In the genomic region with DNA sequence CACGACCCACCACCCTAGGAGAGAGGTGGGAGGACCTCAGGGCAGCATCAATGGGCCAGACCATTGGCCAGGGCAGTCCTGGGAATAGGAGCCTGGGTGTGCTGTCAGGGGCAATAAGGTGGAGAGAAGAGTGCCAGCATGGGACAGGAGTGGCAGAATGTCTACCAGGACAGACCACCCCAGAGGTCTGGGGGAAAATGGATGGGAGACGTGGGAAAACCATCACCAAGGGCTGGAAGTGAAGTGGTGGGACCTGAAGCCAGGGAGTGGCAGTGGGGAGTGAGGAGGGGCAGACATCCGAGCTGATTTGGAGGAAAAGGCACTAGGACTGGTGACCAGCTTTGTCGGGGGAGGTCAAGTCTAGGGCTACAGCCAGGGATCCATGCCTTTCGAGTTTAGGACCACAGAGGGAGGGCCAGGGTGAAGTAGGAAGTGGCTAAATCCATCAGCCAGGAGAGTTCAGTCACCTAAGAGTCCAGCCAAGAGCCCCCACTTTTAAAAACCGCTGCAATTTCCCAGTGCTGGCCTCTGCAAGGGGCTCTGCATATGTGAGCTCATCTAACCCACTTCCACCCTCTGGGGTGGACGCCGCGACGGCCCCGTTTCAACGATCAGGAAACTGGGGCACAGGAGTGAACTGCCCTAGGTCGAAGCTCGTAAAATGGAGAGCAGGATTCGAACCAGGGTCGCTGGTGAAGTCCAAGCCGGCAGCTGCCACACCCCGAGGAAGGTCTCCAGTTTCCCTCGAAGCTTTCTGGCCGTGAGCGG, we compare ENCODE assay signal across 10 cellular contexts. TPM values are rescaled to one million over a fixed set of nuclear protein-coding genes. Genes with fewer than 3 reads are reported as not detected.
A peak's percentile ranks its signal among the peaks of the same experiment; 100 is the strongest.
DNase-seq lines count a peak whose midpoint lies in the region; ATAC-seq, FAIRE-seq and TF ChIP-seq lines count a peak whose summit lies in the region.
"Had no signal": no experiment of that assay in that cellular context is flagged by ENCODE, and none has a peak within 500 bp of the region (broad histone marks: within the 10 kb centered on the region; RNA-seq: fewer than 3 reads in every experiment).

No MANE protein-coding gene starts in this region.

- no peak for TF ChIP-seq CTCF in activated B cell treated with CpG ODN at 0.5 μM for 24 hours (IDR thresholded peaks at IDR 0.05)
- no peak for TF ChIP-seq CTCF in prostate gland (IDR thresholded peaks at IDR 0.05)

- no peak for ATAC-seq in activated B cell treated with CpG ODN at 0.5 μM for 24 hours (ENCODE audit: low read depth)
- ATAC-seq in HG03521 (IDR thresholded peaks at IDR 0.05; ENCODE audit: unreplicated experiment), result no peak
- ATAC-seq in HG03442 (IDR thresholded peaks at IDR 0.05; ENCODE audit: unreplicated experiment), result no peak

- H3K4me3 ChIP-seq in prostate gland, result peak overlapping the region; percentile 60 to 61

- H3K27ac Mint-ChIP-seq in activated B cell treated with CpG ODN at 0.5 μM for 24 hours, result no peak overlapping the region

- H3K27me3 ChIP-seq in prostate gland (replicated peaks; ENCODE audit: insufficient read depth), result no peaks in the 10 kb centered on the region

- POLR2A ChIA-PET in activated B cell treated with CpG ODN at 0.5 μM for 24 hours (lab: Charles Lee), result interaction anchor here (0.6 kb wide), 1 partner anchor 1133 kb away, joined by 3 read pairs; no protein-coding TSS in a partner anchor

- DNase-seq in ELR (ENCODE audit: low read depth) (peak; percentile 17), activated B cell treated with CpG ODN at 0.5 μM for 24 hours (no peak), glomerular visceral epithelial cell (ENCODE audit: extremely low spot score) (peak; percentile 13), prostate gland (ENCODE audit: low spot score) (no peak), 8988T (no peak), RCC 7860 (ENCODE audit: low spot score) (no peak)
- DNase-seq: activated CD4-positive, CD25-positive, alpha-beta regulatory T cell; KG1 had no signal

- no peak for TF ChIP-seq POLR2A in prostate gland (IDR thresholded peaks at IDR 0.05)

- H3K9me3 ChIP-seq in prostate gland, result no peaks in the 10 kb centered on the region

- peaks cover 4% of the 10 kb centered on the region for H3K4me1 ChIP-seq in prostate gland (replicated peaks)

- H3K27ac ChIP-seq in prostate gland, result peak overlapping the region; percentile 78 to 83

- peak overlapping the region; percentile 35 for H3K4me3 Mint-ChIP-seq in activated B cell treated with CpG ODN at 0.5 μM for 24 hours

- 19% methylated on average over 21 of the region's 21 CpGs for WGBS in prostate gland

- CTCF ChIA-PET in activated B cell treated with CpG ODN at 0.5 μM for 24 hours (lab: Charles Lee), result no interaction called here

- intact Hi-C loops in activated B cell treated with CpG ODN at 0.5 μM for 24 hours (cut with micrococcal nuclease) (no loop called here), prostate gland (cut with DNase I) (no loop called here)

- H3K4me1 Mint-ChIP-seq in activated B cell treated with CpG ODN at 0.5 μM for 24 hours, result peaks cover 22% of the 10 kb centered on the region

- H3K9me3 Mint-ChIP-seq in activated B cell treated with CpG ODN at 0.5 μM for 24 hours, result no peaks in the 10 kb centered on the region

- H3K27me3 Mint-ChIP-seq in activated B cell treated with CpG ODN at 0.5 μM for 24 hours, result peaks cover 34% of the 10 kb centered on the region

- no peaks in the 10 kb centered on the region for H3K36me3 Mint-ChIP-seq in activated B cell treated with CpG ODN at 0.5 μM for 24 hours (ENCODE audit: low read depth)

- H3K36me3 ChIP-seq in prostate gland, result no peaks in the 10 kb centered on the region

- no peak for FAIRE-seq in RCC 7860 (lab: Jason Lieb, UNC)

RNA-seq across cellular contexts. Expression of a gene that starts 0.8 kb away (rescaled TPM):
- 0.69 and 1.1 TPM in 2 replicates for total RNA-seq in activated B cell treated with CpG ODN at 0.5 μM for 24 hours
- total RNA-seq in prostate gland, result 10 to 100 TPM in 1 of 2 donors, 1 to 10 TPM in 1; 7.6 to 11.0 TPM

RNA-seq across cellular contexts. Expression of a gene that starts 3.5 kb away (rescaled TPM):
- 0.16 and 0.76 TPM in 2 replicates for total RNA-seq in activated B cell treated with CpG ODN at 0.5 μM for 24 hours
- 10 to 100 TPM; 49.0 to 55.7 TPM for total RNA-seq in prostate gland

Comparison
In these comparisons a context has a peak if more than half of its experiments do, and no peak if none do; other contexts are left out.
1. DNase-seq: peak in ELR (single experiment) and glomerular visceral epithelial cell (single experiment); none in activated B cell treated with CpG ODN at 0.5 μM for 24 hours (single experiment), prostate gland (single experiment), 8988T (single experiment) and RCC 7860 (single experiment).
2. RNA of a gene that starts 3.5 kb away (total RNA-seq): 49.0 to 55.7 TPM in prostate gland; 0.16 to 0.76 TPM in activated B cell treated with CpG ODN at 0.5 μM for 24 hours; every median in the first group is over 10 times any median in the second.